29 cellular contexts compared by ENCODE assay signal in the genomic region with DNA sequence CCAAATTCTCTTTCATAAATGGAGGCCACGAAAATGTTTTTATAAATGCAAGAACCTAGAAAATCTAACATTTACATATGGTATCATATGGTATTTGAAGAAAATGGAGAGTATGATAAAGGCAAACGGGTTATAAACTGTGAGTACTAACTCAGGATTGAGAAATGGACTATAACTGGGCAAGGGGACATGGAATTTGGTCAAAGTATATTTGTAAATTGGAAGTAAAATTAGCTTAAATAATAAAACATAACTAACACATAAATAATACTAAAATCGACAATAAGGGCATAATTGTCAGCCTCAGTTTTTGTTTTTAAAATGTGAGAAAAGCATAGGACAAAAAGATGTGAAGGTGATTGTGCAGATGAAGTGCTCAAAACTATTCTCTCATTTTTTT.
"Had no signal": no experiment of that assay in that cellular context is flagged by ENCODE, and none has a peak within 500 bp of the region (broad histone marks: within the 10 kb centered on the region; RNA-seq: fewer than 3 reads in every experiment).

No MANE protein-coding gene starts in this region.

- ATAC-seq: stimulated activated effector memory CD8-positive, alpha-beta T cell treated with anti-CD3 and anti-CD28 coated beads, Interleukin-12 subunit alpha, Interleukin-12 subunit beta, amount 100 ng/mL, for 72 hours; stimulated activated memory B cell treated with anti-CD40 and anti-IgM and Interleukin-4, amounts not matched to agents 10 μg/mL and 1 μg/mL and 100 μg/mL, for 72 hours; stimulated activated naive B cell treated with anti-CD40 and anti-IgM and Interleukin-4, amounts not matched to agents 10 μg/mL and 1 μg/mL and 100 μg/mL, for 72 hours; stimulated activated naive CD8-positive, alpha-beta T cell treated with anti-CD3 and anti-CD28 coated beads, Interleukin-15, amount 100 ng/mL, for 72 hours; stimulated activated naive CD8-positive, alpha-beta T cell treated with anti-CD3 and anti-CD28 coated beads, Interleukin-15, Interleukin-2, amounts not matched to agents 100 U/mL and 50 U/mL, for 24 hours; upper lobe of right lung had no signal

- FAIRE-seq: urothelium cell line had no signal

- H3K36me3 Mint-ChIP-seq: stimulated activated effector memory CD8-positive, alpha-beta T cell treated with anti-CD3 and anti-CD28 coated beads, Interleukin-12 subunit alpha, Interleukin-12 subunit beta, amount 100 ng/mL, for 72 hours; stimulated activated memory B cell treated with anti-CD40 and anti-IgM and Interleukin-4, amounts not matched to agents 10 μg/mL and 1 μg/mL and 100 μg/mL, for 72 hours; stimulated activated naive B cell treated with anti-CD40 and anti-IgM and Interleukin-4, amounts not matched to agents 10 μg/mL and 1 μg/mL and 100 μg/mL, for 72 hours; type B pancreatic cell had no signal

- H3K4me3 Mint-ChIP-seq: stimulated activated effector memory CD8-positive, alpha-beta T cell treated with anti-CD3 and anti-CD28 coated beads, Interleukin-12 subunit alpha, Interleukin-12 subunit beta, amount 100 ng/mL, for 72 hours; stimulated activated memory B cell treated with anti-CD40 and anti-IgM and Interleukin-4, amounts not matched to agents 10 μg/mL and 1 μg/mL and 100 μg/mL, for 72 hours; stimulated activated naive B cell treated with anti-CD40 and anti-IgM and Interleukin-4, amounts not matched to agents 10 μg/mL and 1 μg/mL and 100 μg/mL, for 72 hours; stimulated activated naive CD8-positive, alpha-beta T cell treated with anti-CD3 and anti-CD28 coated beads, Interleukin-15, amount 100 ng/mL, for 72 hours; stimulated activated naive CD8-positive, alpha-beta T cell treated with anti-CD3 and anti-CD28 coated beads, Interleukin-15, Interleukin-2, amounts not matched to agents 100 ng/mL and 50 ng/mL, for 24 hours; type B pancreatic cell had no signal

- H3K9me3 Mint-ChIP-seq: stimulated activated memory B cell treated with anti-CD40 and anti-IgM and Interleukin-4, amounts not matched to agents 10 μg/mL and 1 μg/mL and 100 μg/mL, for 72 hours; stimulated activated naive B cell treated with anti-CD40 and anti-IgM and Interleukin-4, amounts not matched to agents 10 μg/mL and 1 μg/mL and 100 μg/mL, for 72 hours; type B pancreatic cell had no signal

- DNase-seq: stimulated activated CD4-positive, alpha-beta T cell treated with anti-CD3 and anti-CD28 coated beads, Interleukin-2, amount 100 ng/mL, for 48 hours; stimulated activated CD4-positive, alpha-beta T cell treated with anti-CD3 and anti-CD28 coated beads, Interleukin-4, amount 100 ng/mL, for 1 hour; stimulated activated CD4-positive, alpha-beta T cell treated with anti-CD3 and anti-CD28 coated beads, Interleukin-4, amount 100 ng/mL, for 24 hours; stimulated activated CD4-positive, alpha-beta T cell treated with anti-CD3 and anti-CD28 coated beads, Interleukin-4, amount 100 ng/mL, for 4 hours; stimulated activated CD8-positive, alpha-beta memory T cell treated with anti-CD3 and anti-CD28 coated beads, Interleukin-4, amount 100 ng/mL, for 48 hours; stimulated activated naive B cell treated with anti-CD40 and anti-IgM and Interleukin-4, amounts not matched to agents 10 μg/mL and 1 μg/mL and 100 μg/mL, for 72 hours; stimulated activated naive CD4-positive, alpha-beta T cell; stimulated activated naive CD4-positive, alpha-beta T cell treated with Interleukin-2 at 50 U/mL for 16 hours; stimulated activated naive CD8-positive, alpha-beta T cell treated with anti-CD3 and anti-CD28 coated beads, Interleukin-15, amount 100 ng/mL, for 72 hours; stimulated activated naive CD8-positive, alpha-beta T cell treated with anti-CD3 and anti-CD28 coated beads, Interleukin-15, Interleukin-2, amounts not matched to agents 100 U/mL and 50 U/mL, for 24 hours; stomach; substantia nigra; testis; thyroid gland; tibial artery; transverse colon; trophoblast cell; upper lobe of left lung; upper lobe of right lung; uterus had no signal

- H3K27ac Mint-ChIP-seq: stimulated activated effector memory CD8-positive, alpha-beta T cell treated with anti-CD3 and anti-CD28 coated beads, Interleukin-12 subunit alpha, Interleukin-12 subunit beta, amount 100 ng/mL, for 72 hours; stimulated activated memory B cell treated with anti-CD40 and anti-IgM and Interleukin-4, amounts not matched to agents 10 μg/mL and 1 μg/mL and 100 μg/mL, for 72 hours; stimulated activated naive B cell treated with anti-CD40 and anti-IgM and Interleukin-4, amounts not matched to agents 10 μg/mL and 1 μg/mL and 100 μg/mL, for 72 hours; stimulated activated naive CD8-positive, alpha-beta T cell treated with anti-CD3 and anti-CD28 coated beads, Interleukin-15, amount 100 ng/mL, for 72 hours; stimulated activated naive CD8-positive, alpha-beta T cell treated with anti-CD3 and anti-CD28 coated beads, Interleukin-15, Interleukin-2, amounts not matched to agents 100 ng/mL and 50 ng/mL, for 24 hours; type B pancreatic cell had no signal

- H3K27me3 ChIP-seq: stomach, suprapubic skin, testis, thyroid gland, tibial artery, tibial nerve, transverse colon, upper lobe of left lung, upper lobe of right lung, uterus, vagina had no signal

- H3K27me3 Mint-ChIP-seq: stimulated activated memory B cell treated with anti-CD40 and anti-IgM and Interleukin-4, amounts not matched to agents 10 μg/mL and 1 μg/mL and 100 μg/mL, for 72 hours; stimulated activated naive B cell treated with anti-CD40 and anti-IgM and Interleukin-4, amounts not matched to agents 10 μg/mL and 1 μg/mL and 100 μg/mL, for 72 hours; stimulated activated naive CD8-positive, alpha-beta T cell treated with anti-CD3 and anti-CD28 coated beads, Interleukin-15, amount 100 ng/mL, for 72 hours; stimulated activated naive CD8-positive, alpha-beta T cell treated with anti-CD3 and anti-CD28 coated beads, Interleukin-15, Interleukin-2, amounts not matched to agents 100 ng/mL and 50 ng/mL, for 24 hours; type B pancreatic cell had no signal

- H3K4me1 Mint-ChIP-seq: stimulated activated effector memory CD8-positive, alpha-beta T cell treated with anti-CD3 and anti-CD28 coated beads, Interleukin-12 subunit alpha, Interleukin-12 subunit beta, amount 100 ng/mL, for 72 hours; stimulated activated memory B cell treated with anti-CD40 and anti-IgM and Interleukin-4, amounts not matched to agents 10 μg/mL and 1 μg/mL and 100 μg/mL, for 72 hours; stimulated activated naive B cell treated with anti-CD40 and anti-IgM and Interleukin-4, amounts not matched to agents 10 μg/mL and 1 μg/mL and 100 μg/mL, for 72 hours; stimulated activated naive CD8-positive, alpha-beta T cell treated with anti-CD3 and anti-CD28 coated beads, Interleukin-15, amount 100 ng/mL, for 72 hours had no signal

- H3K9me3 ChIP-seq: stomach, suprapubic skin, testis, thoracic aorta, thyroid gland, tibial artery, tibial nerve, transverse colon, upper lobe of left lung, upper lobe of right lung, uterus, vagina had no signal

- H3K4me1 ChIP-seq: stomach, suprapubic skin, testis, thyroid gland, tibial artery, tibial nerve, transverse colon, upper lobe of left lung, upper lobe of right lung, uterus, vagina had no signal

- H3K36me3 ChIP-seq: stomach, suprapubic skin, thoracic aorta, thyroid gland, tibial artery, tibial nerve, transverse colon, upper lobe of left lung, upper lobe of right lung, uterus, vagina had no signal

- H3K27ac ChIP-seq: stomach, suprapubic skin, testis, thoracic aorta, thyroid gland, tibial artery, tibial nerve, transverse colon, upper lobe of left lung, upper lobe of right lung, uterus, vagina had no signal

- H3K4me3 ChIP-seq: stomach, suprapubic skin, testis, thoracic aorta, thyroid gland, tibial artery, tibial nerve, transverse colon, upper lobe of left lung, upper lobe of right lung, uterus, vagina had no signal
